ENCODE assay signal across 15 cellular contexts in the genomic region with DNA sequence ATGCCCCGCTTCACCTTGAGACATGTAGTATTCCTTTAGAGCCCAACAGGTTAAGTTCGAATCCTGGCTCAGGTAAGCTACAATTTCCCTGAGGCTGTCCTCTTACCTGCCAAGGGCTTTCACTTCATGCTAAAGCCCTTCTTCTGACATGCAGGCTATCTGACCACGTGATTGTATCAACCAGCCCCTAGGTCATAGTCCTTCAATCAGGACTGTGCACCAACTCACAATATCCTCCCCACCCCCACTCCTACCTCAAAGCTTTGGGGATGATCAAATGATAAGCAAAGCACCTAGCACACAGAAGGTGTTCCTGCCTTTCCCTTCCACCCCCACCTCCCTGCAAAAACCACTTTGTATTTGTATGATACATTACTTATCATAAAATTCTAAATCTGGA.
DNase-seq lines count a peak whose midpoint lies in the region; ATAC-seq and TF ChIP-seq lines count a peak whose summit lies in the region.
"Had no signal": no experiment of that assay in that cellular context is flagged by ENCODE, and none has a peak within 500 bp of the region (broad histone marks: within the 10 kb centered on the region; RNA-seq: fewer than 3 reads in every experiment).

No MANE protein-coding gene starts in this region.

- no peak overlapping the region for H3K4me3 ChIP-seq in lower leg skin (ENCODE audit: low read depth, poor library complexity, severe bottlenecking)
- H3K4me3 ChIP-seq: GM12878, lung, testis had no signal

- ATAC-seq in CD4-positive, alpha-beta T cell (ENCODE audit: poor library complexity), result peak; percentile 19
- no peak for ATAC-seq in activated CD8-positive, alpha-beta T cell treated with anti-CD3 and anti-CD28 coated beads for 36 hours
- ATAC-seq in GM18858 (IDR thresholded peaks at IDR 0.05; ENCODE audit: unreplicated experiment), result no peak

- CTCF ChIA-PET in CD4-positive, alpha-beta T cell (lab: Charles Lee), result interaction anchor here (0.7 to 3.7 kb wide), 36 partner anchors 8 to 253 kb away, joined by 3 to 39 read pairs (median 4); a partner anchor contains a TSS
- CTCF ChIA-PET in activated CD8-positive, alpha-beta T cell treated with anti-CD3 and anti-CD28 coated beads for 36 hours (lab: Charles Lee), result interaction anchor here (0.6 to 10.3 kb wide), 60 partner anchors 8 to 294 kb away, joined by 3 to 187 read pairs (median 6); a partner anchor contains a TSS

- DNase-seq in CD14-positive monocyte (ENCODE audit: low spot score) (no peak), immature natural killer cell (no peak), lower leg skin (ENCODE audit: low spot score in 2 of 2) (no peak), 8988T (no peak)
- no peak for DNase-seq in CD4-positive, alpha-beta T cell
- no peak for DNase-seq in activated CD8-positive, alpha-beta T cell treated with anti-CD3 and anti-CD28 coated beads for 36 hours
- DNase-seq: DMS79 treated with DMSO at 0.1 percent for 48 hours, foreskin keratinocyte, NCI-H187 treated with DMSO at 0.1 percent for 48 hours, NCI-H748 treated with DMSO at 0.1 percent for 48 hours had no signal

- WGBS in lower leg skin, 2 donors, result 61 to 64% methylated on average over 3 of the region's 3 CpGs

- TF ChIP-seq POLR2A in lower leg skin (IDR thresholded peaks at IDR 0.05), result no peak

- H3K27me3 Mint-ChIP-seq in CD14-positive monocyte (ENCODE audit: low read depth in 3 of 3) (no peaks in the 10 kb centered on the region), immature natural killer cell (ENCODE audit: low read depth in 3 of 3) (peaks cover 0 to 2% (median 0%) of the 10 kb centered on the region in 3 donors)
- no peaks in the 10 kb centered on the region for H3K27me3 Mint-ChIP-seq in CD4-positive, alpha-beta T cell
- no peaks in the 10 kb centered on the region for H3K27me3 Mint-ChIP-seq in activated CD8-positive, alpha-beta T cell treated with anti-CD3 and anti-CD28 coated beads for 36 hours

- H3K9me3 ChIP-seq in CD4-positive, alpha-beta T cell (ENCODE audit: control insufficient read depth, low read length), result no peaks in the 10 kb centered on the region
- H3K9me3 ChIP-seq: testis had no signal

- H3K27ac ChIP-seq in CD4-positive, alpha-beta T cell (ENCODE audit: low read depth, low read length), result no peak overlapping the region
- H3K27ac ChIP-seq: foreskin keratinocyte, testis had no signal

- H3K4me1 Mint-ChIP-seq in CD14-positive monocyte (peaks cover 35% of the 10 kb centered on the region), immature natural killer cell (peaks cover 84 to 97% of the 10 kb centered on the region in 2 donors)
- H3K4me1 Mint-ChIP-seq in CD4-positive, alpha-beta T cell (ENCODE audit: low read depth), result peaks cover 96% of the 10 kb centered on the region
- peaks cover 85% of the 10 kb centered on the region for H3K4me1 Mint-ChIP-seq in activated CD8-positive, alpha-beta T cell treated with anti-CD3 and anti-CD28 coated beads for 36 hours (ENCODE audit: low read depth)
- H3K4me1 Mint-ChIP-seq: activated B cell treated with CpG ODN at 0.5 μM for 24 hours had no signal

- intact Hi-C loops in CD14-positive monocyte (cut with micrococcal nuclease) (loop anchor here in 1 of 2 donors (5.0 kb wide), 1 partner anchor 78 kb away; a partner anchor contains a TSS), lower leg skin (cut with DNase I; ENCODE audit: low total_unique reads) (no loop called here)
- intact Hi-C loops in CD4-positive, alpha-beta T cell (cut with DNase I, micrococcal nuclease), result loop anchor here (2.0 to 5.0 kb wide), 3 partner anchors 78 to 253 kb away; a partner anchor contains a TSS
- intact Hi-C loops in activated CD8-positive, alpha-beta T cell treated with anti-CD3 and anti-CD28 coated beads for 36 hours (cut with micrococcal nuclease), result loop anchor here (5.0 kb wide), 2 partner anchors 78 to 133 kb away; a partner anchor contains a TSS

- H3K36me3 Mint-ChIP-seq in CD14-positive monocyte (peaks cover 4 to 14% of the 10 kb centered on the region in 2 donors), immature natural killer cell (no peaks in the 10 kb centered on the region)
- peaks cover 24% of the 10 kb centered on the region for H3K36me3 Mint-ChIP-seq in CD4-positive, alpha-beta T cell (ENCODE audit: low read depth)
- H3K36me3 Mint-ChIP-seq in activated CD8-positive, alpha-beta T cell treated with anti-CD3 and anti-CD28 coated beads for 36 hours (ENCODE audit: low read depth), result peaks cover 10% of the 10 kb centered on the region

- POLR2A ChIA-PET in CD4-positive, alpha-beta T cell (lab: Charles Lee), result interaction anchor here (0.6 to 3.1 kb wide), 11 partner anchors 8 to 252 kb away, joined by 3 to 29 read pairs (median 4); a partner anchor contains a TSS
- POLR2A ChIA-PET in activated CD8-positive, alpha-beta T cell treated with anti-CD3 and anti-CD28 coated beads for 36 hours (lab: Charles Lee), result interaction anchor here (0.8 to 3.2 kb wide), 5 partner anchors 10 to 128 kb away, joined by 3 to 17 read pairs (median 3); no protein-coding TSS in a partner anchor

- H3K27ac Mint-ChIP-seq in CD14-positive monocyte (peak overlapping the region in 4 of 7 donors; percentile 4 to 58 (median 31)), immature natural killer cell (peak overlapping the region; percentile 67 to 85 (median 84))
- peak overlapping the region; percentile 82 for H3K27ac Mint-ChIP-seq in CD4-positive, alpha-beta T cell
- peak overlapping the region; percentile 59 for H3K27ac Mint-ChIP-seq in activated CD8-positive, alpha-beta T cell treated with anti-CD3 and anti-CD28 coated beads for 36 hours
- H3K27ac Mint-ChIP-seq: activated B cell treated with CpG ODN at 0.5 μM for 24 hours had no signal

- H3K9me3 Mint-ChIP-seq in CD14-positive monocyte (no peaks in the 10 kb centered on the region), immature natural killer cell (no peaks in the 10 kb centered on the region)
- no peaks in the 10 kb centered on the region for H3K9me3 Mint-ChIP-seq in CD4-positive, alpha-beta T cell
- H3K9me3 Mint-ChIP-seq in activated CD8-positive, alpha-beta T cell treated with anti-CD3 and anti-CD28 coated beads for 36 hours, result no peaks in the 10 kb centered on the region
- H3K9me3 Mint-ChIP-seq: activated B cell treated with CpG ODN at 0.5 μM for 24 hours had no signal

- no peaks in the 10 kb centered on the region for H3K27me3 ChIP-seq in CD4-positive, alpha-beta T cell (ENCODE audit: control insufficient read depth, insufficient read depth, low read length)
- H3K27me3 ChIP-seq: foreskin keratinocyte, testis had no signal

- TF ChIP-seq CTCF in CD14-positive monocyte (IDR thresholded peaks at IDR 0.05) (no peak), lower leg skin (IDR thresholded peaks at IDR 0.05) (no peak)
- no peak for TF ChIP-seq CTCF in CD4-positive, alpha-beta T cell (IDR thresholded peaks at IDR 0.05)
- no peak for TF ChIP-seq CTCF in activated CD8-positive, alpha-beta T cell treated with anti-CD3 and anti-CD28 coated beads for 36 hours (IDR thresholded peaks at IDR 0.05)

- H3K4me3 Mint-ChIP-seq in CD14-positive monocyte, result no peak overlapping the region
- peak overlapping the region; percentile 65 for H3K4me3 Mint-ChIP-seq in CD4-positive, alpha-beta T cell
- H3K4me3 Mint-ChIP-seq in activated CD8-positive, alpha-beta T cell treated with anti-CD3 and anti-CD28 coated beads for 36 hours, result no peak overlapping the region
- H3K4me3 Mint-ChIP-seq in immature natural killer cell, result peak overlapping the region in 2 of 5 donors; percentile 40 to 46
- H3K4me3 Mint-ChIP-seq: activated B cell treated with CpG ODN at 0.5 μM for 24 hours had no signal

Comparison
In these comparisons a context has a peak if more than half of its experiments do, and no peak if none do; other contexts are left out.
1. H3K27ac Mint-ChIP-seq: peak in every context shown above with its lines; median percentile 84 in immature natural killer cell; 82 in CD4-positive, alpha-beta T cell; 59 in activated CD8-positive, alpha-beta T cell treated with anti-CD3 and anti-CD28 coated beads for 36 hours; 31 in CD14-positive monocyte.